Comparison of ENCODE assay signal across 35 cellular contexts in genomic region chr22:46397514-46397913, GRCh38.
"Had no signal": no experiment of that assay in that cellular context is flagged by ENCODE, and none has a peak within 500 bp of the region (broad histone marks: within the 10 kb centered on the region; RNA-seq: fewer than 3 reads in every experiment).

No MANE protein-coding gene starts in this region.

- H3K27ac ChIP-seq: KMS-11 had no signal

- H3K36me3 ChIP-seq: MG63 had no signal

- H3K4me2 ChIP-seq: KMS-11 had no signal

- H3K9me3 ChIP-seq: MG63 had no signal

- H3K4me3 ChIP-seq: MG63 had no signal

- H3K27me3 ChIP-seq: MG63 had no signal

- DNase-seq: Karpas-422, Kasumi-1, KBM-7, KG1, MG63, MM.1S, MV-4-11, NCI-H1048, NCI-H1092, NCI-H1092 treated with DMSO at 0.1 percent for 48 hours, NCI-H1105, NCI-H1105 treated with DMSO at 0.1 percent for 48 hours, NCI-H1417, NCI-H1417 treated with DMSO at 0.1 percent for 48 hours, NCI-H1436, NCI-H1436 treated with DMSO at 0.1 percent for 48 hours, NCI-H146, NCI-H1694, NCI-H1694 treated with DMSO at 0.1 percent for 48 hours, NCI-H187, NCI-H187 treated with DMSO at 0.1 percent for 48 hours, NCI-H1930, NCI-H2029, NCI-H2029 treated with DMSO at 0.1 percent for 48 hours, NCI-H2081, NCI-H2081 treated with DMSO at 0.1 percent for 48 hours, NCI-H2107, NCI-H2171, NCI-H2171 treated with DMSO at 0.1 percent for 48 hours, NCI-H2227 treated with DMSO at 0.1 percent for 48 hours, NCI-H226, NCI-H345, NCI-H446, NCI-H446 treated with DMSO at 0.1 percent for 48 hours had no signal

- H3K9ac ChIP-seq: KMS-11 had no signal
